ENCODE assay signal across 8 cellular contexts in the genomic region with DNA sequence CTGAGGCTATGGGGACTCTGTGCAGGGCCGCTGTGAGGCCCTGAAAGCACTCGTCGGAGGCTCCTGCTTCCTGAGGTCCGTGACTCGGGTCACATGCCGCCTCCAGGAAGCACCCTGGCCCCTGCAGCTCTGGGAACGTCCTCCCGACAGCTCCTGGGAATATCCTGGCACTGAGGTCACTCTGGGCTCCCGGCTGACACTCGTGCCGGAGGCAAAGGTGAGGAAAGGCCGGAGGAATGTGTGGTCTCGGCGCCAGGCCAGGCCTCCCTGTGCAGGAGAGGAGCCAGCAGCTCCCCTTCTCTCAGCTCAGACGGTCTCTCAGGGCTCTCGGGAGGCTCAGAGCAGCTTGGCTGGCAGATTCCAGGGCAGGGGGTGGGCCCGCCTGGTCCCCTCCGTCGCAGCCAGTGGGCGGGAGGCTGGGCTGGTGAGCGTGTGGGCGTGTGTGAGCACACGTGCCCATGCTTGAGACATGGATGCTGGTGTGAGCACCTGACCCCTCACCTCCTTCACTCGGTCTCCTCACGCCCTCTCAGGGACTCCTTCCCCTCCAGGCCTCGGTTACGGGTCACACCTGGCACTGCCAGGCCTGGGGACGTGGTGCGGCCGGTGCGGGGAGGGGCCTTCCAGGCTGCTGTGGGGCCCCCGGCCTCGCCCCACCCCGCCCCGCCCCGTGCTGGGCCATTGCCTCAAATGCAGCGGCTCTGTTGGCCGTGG. TPM values are rescaled to one million over a fixed set of nuclear protein-coding genes. Genes with fewer than 3 reads are reported as not detected.
DNase-seq lines count a peak whose midpoint lies in the region; ATAC-seq and TF ChIP-seq lines count a peak whose summit lies in the region.

No MANE protein-coding gene starts in this region.

- 2 to 4% methylated on average over 38 of the region's 38 CpGs for WGBS in ectodermal cell, 2 experiments
- 1 to 2% methylated on average over 38 of the region's 38 CpGs for WGBS in lung, 2 donors

- H3K36me3 ChIP-seq in ectodermal cell (ENCODE audit: control insufficient read depth, insufficient read depth, low read length) = no peaks in the 10 kb centered on the region
- peaks cover 0 to 14% of the 10 kb centered on the region in 2 donors for H3K36me3 ChIP-seq in lung (ENCODE audit: control insufficient read depth in 2 of 2, insufficient read depth in 2 of 2, low read length in 2 of 2)
- H3K36me3 ChIP-seq in subcutaneous abdominal adipose tissue (ENCODE audit: control insufficient read depth in 5 of 5, insufficient read depth in 5 of 5, low read length in 5 of 5) = peaks cover 0 to 24% (median 0%) of the 10 kb centered on the region in 5 donors

- peak; percentile 68 for ATAC-seq in lung (ENCODE audit: insufficient read depth, low FRiP score)

- peaks cover 35% of the 10 kb centered on the region for H3K27me3 ChIP-seq in ectodermal cell (ENCODE audit: control insufficient read depth, insufficient read depth, low read length, poor library complexity, severe bottlenecking)
- H3K27me3 ChIP-seq in lung (ENCODE audit: control insufficient read depth, insufficient read depth) = no peaks in the 10 kb centered on the region
- H3K27me3 ChIP-seq in subcutaneous abdominal adipose tissue (ENCODE audit: control insufficient read depth in 5 of 5, insufficient read depth in 4 of 5, low read length in 5 of 5) = peaks cover 6 to 11% (median 8%) of the 10 kb centered on the region in 5 donors

- DNase-seq in NCI-H82 (lab: John Stamatoyannopoulos, UW) (peak; percentile 75), NCI-H82 treated with DMSO at 0.1 percent for 48 hours (lab: John Stamatoyannopoulos, UW; ENCODE audit: unreplicated experiment) (no peak), HuH-7 (ENCODE audit: low spot score) (peak; percentile 79), T1000 (lab: John Stamatoyannopoulos, UW) (peak; percentile 95), lung (ENCODE audit: low spot score) (peak; percentile 84), activated gamma-delta T cell (lab: John Stamatoyannopoulos, UW) (no peak)

- peak overlapping the region; percentile 26 for H3K4me3 ChIP-seq in ectodermal cell (ENCODE audit: insufficient read depth, low read depth, low read length)
- no peak overlapping the region for H3K4me3 ChIP-seq in lung
- peak overlapping the region in 4 of 5 donors; percentile 17 to 62 (median 54) for H3K4me3 ChIP-seq in subcutaneous abdominal adipose tissue (ENCODE audit: low read depth in 1 of 5, low read length in 5 of 5)

- peak overlapping the region in 2 of 5 donors; percentile 21 to 52 for H3K9ac ChIP-seq in subcutaneous abdominal adipose tissue (ENCODE audit: low read length in 5 of 5)

- TF ChIP-seq CTCF in lung (IDR thresholded peaks at IDR 0.05; ENCODE audit: control extremely low read depth, extremely low read depth) = no peak

- H3K9me3 ChIP-seq in ectodermal cell (ENCODE audit: control insufficient read depth, low read length) = no peaks in the 10 kb centered on the region
- H3K9me3 ChIP-seq in lung (ENCODE audit: control insufficient read depth in 2 of 2, insufficient read depth in 1 of 2, low read length in 1 of 2) = no peaks in the 10 kb centered on the region
- no peaks in the 10 kb centered on the region for H3K9me3 ChIP-seq in subcutaneous abdominal adipose tissue (ENCODE audit: control insufficient read depth in 5 of 5, low read length in 5 of 5)

- H3K27ac ChIP-seq in ectodermal cell (ENCODE audit: insufficient read depth, low read depth, low read length, poor library complexity, severe bottlenecking) (no peak overlapping the region), lung (ENCODE audit: low read depth in 1 of 2, low read length in 1 of 2) (peak overlapping the region in 1 of 2 donors; percentile 83), subcutaneous abdominal adipose tissue (ENCODE audit: low read depth, low read length) (no peak overlapping the region)

- H3K4me1 ChIP-seq in ectodermal cell (ENCODE audit: control insufficient read depth, insufficient read depth, low read length) (peaks cover under 1% of the 10 kb centered on the region), lung (ENCODE audit: control insufficient read depth in 2 of 2, insufficient read depth in 2 of 2, low read length in 2 of 2) (peaks cover 0 to 9% of the 10 kb centered on the region in 2 donors), subcutaneous abdominal adipose tissue (ENCODE audit: control insufficient read depth in 5 of 5, insufficient read depth in 5 of 5, low read length in 5 of 5) (peaks cover 4 to 13% (median 12%) of the 10 kb centered on the region in 5 donors)

RNA-seq across cellular contexts. Expression of gene RNF223, which starts 5.5 kb away (rescaled TPM):
- not detected for polyA plus RNA-seq in ectodermal cell (2013, experiment 1 of 4)
- not detected for polyA plus RNA-seq in ectodermal cell (2013, experiment 2 of 4)
- not detected for polyA plus RNA-seq in ectodermal cell (2013, experiment 3 of 4)
- polyA plus RNA-seq in ectodermal cell (2013, experiment 4 of 4) = not detected
- 1 to 10 TPM in 1 of 2 donors, under 1 TPM in 1; 0.54 to 2.4 TPM for total RNA-seq in lung
- polyA plus RNA-seq in lung = 1 to 10 TPM in 1 of 2 donors, under 1 TPM in 1; 0.57 to 2.3 TPM

RNA-seq across cellular contexts. Expression of gene C1orf159, which starts 36.3 kb away (rescaled TPM):
- polyA plus RNA-seq in ectodermal cell (2013, experiment 1 of 4) = 16.3 TPM
- polyA plus RNA-seq in ectodermal cell (2013, experiment 2 of 4) = 16.8 TPM
- polyA plus RNA-seq in ectodermal cell (2013, experiment 3 of 4) = 17.5 TPM
- polyA plus RNA-seq in ectodermal cell (2013, experiment 4 of 4) = 18.7 TPM
- 10 to 100 TPM in 1 of 2 donors, 1 to 10 TPM in 1; 9.9 to 19.2 TPM for total RNA-seq in lung
- 10 to 100 TPM in 1 of 2 donors, 1 to 10 TPM in 1; 9.5 to 16.7 TPM for polyA plus RNA-seq in lung

RNA-seq across cellular contexts. Expression of gene AGRN, which starts 59.6 kb away (rescaled TPM):
- 156 TPM for polyA plus RNA-seq in ectodermal cell (2013, experiment 1 of 4)
- 193 TPM for polyA plus RNA-seq in ectodermal cell (2013, experiment 2 of 4)
- 128 TPM for polyA plus RNA-seq in ectodermal cell (2013, experiment 3 of 4)
- 148 TPM for polyA plus RNA-seq in ectodermal cell (2013, experiment 4 of 4)
- 100 to 1,000 TPM; 103 to 124 TPM for total RNA-seq in lung
- polyA plus RNA-seq in lung = 10 to 100 TPM; 30.7 to 67.4 TPM

Comparison
In these comparisons a context has a peak if more than half of its experiments do, and no peak if none do; other contexts are left out.
1. DNase-seq: peak in NCI-H82 (single experiment), HuH-7 (single experiment), T1000 (single experiment) and lung (single experiment); none in NCI-H82 treated with DMSO at 0.1 percent for 48 hours (single experiment) and activated gamma-delta T cell (single experiment).